ENCODE assay signal across 9 cellular contexts in the genomic region with DNA sequence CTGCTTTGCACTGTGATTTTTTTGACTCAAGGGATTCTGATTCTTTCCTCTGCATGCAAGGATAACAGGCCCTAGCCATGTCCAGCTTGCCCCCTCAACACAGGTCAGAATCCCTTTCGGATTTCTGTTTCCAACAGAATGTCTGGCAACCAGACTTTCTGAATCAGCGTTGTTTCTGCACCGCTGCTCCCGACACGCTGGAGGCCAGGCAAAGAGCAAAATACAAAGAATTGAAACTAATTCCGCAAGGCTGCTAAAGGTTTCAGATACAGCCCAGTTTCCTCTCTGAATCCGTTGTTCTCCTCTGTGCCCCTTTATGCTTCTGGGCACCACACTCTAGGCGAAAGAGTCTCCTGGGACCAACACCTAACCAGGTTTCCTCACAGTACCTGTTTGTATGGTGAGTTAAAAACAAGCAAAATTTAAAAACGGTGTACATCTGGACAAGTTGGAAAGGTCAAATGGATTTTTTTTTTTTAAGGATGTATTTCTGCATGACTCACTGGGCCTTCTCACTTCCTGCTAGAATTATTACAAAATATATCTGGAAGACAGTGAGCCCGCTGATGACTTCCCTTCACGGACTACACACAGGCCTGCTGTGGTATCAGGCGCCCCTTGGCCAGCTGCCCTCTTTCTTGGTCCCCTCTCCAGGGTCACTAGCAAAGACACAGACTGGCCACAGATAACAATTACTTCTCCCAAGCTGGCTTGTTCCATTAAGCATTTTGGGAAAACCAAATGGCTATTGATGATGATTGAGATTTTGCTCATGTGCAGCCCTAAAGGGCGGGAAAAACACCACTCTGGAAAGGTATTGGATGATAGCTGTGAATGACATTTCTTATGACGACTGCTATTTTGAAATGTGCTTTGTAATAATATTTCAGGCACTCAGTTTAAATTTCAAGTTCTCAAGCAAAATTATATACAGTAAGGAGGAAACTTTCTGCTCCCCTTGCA.
DNase-seq lines count a peak whose midpoint lies in the region; ATAC-seq, FAIRE-seq and TF ChIP-seq lines count a peak whose summit lies in the region.
"Had no signal": no experiment of that assay in that cellular context is flagged by ENCODE, and none has a peak within 500 bp of the region (broad histone marks: within the 10 kb centered on the region; RNA-seq: fewer than 3 reads in every experiment).

No MANE protein-coding gene starts in this region.

- H3K27ac ChIP-seq in lower lobe of right lung, result peak overlapping the region; percentile 70
- H3K27ac ChIP-seq: prostate gland had no signal

- H3K4me3 ChIP-seq in lower lobe of right lung, result no peak overlapping the region
- H3K4me3 ChIP-seq: prostate gland had no signal

- intact Hi-C loops in lower lobe of right lung (cut with DNase I), result no loop called here

- H3K4me3 Mint-ChIP-seq in chondrocyte (ENCODE audit: unreplicated experiment), result peak overlapping the region; percentile 55
- H3K4me3 Mint-ChIP-seq: activated naive CD4-positive, alpha-beta T cell treated with anti-CD3 and anti-CD28 coated beads, Interleukin-2, amount 50 U/mL, for 24 hours had no signal

- H3K9me3 ChIP-seq in lower lobe of right lung, result no peaks in the 10 kb centered on the region
- H3K9me3 ChIP-seq: prostate gland had no signal

- H3K27me3 ChIP-seq in lower lobe of right lung (ENCODE audit: low read depth), result no peaks in the 10 kb centered on the region

- H3K27me3 Mint-ChIP-seq in chondrocyte (ENCODE audit: low read depth), result no peaks in the 10 kb centered on the region

- peaks cover 69% of the 10 kb centered on the region for H3K4me1 Mint-ChIP-seq in chondrocyte (ENCODE audit: low read depth)
- H3K4me1 Mint-ChIP-seq: activated naive CD4-positive, alpha-beta T cell treated with anti-CD3 and anti-CD28 coated beads, Interleukin-2, amount 50 U/mL, for 24 hours had no signal

- H3K36me3 ChIP-seq in lower lobe of right lung, result no peaks in the 10 kb centered on the region
- H3K36me3 ChIP-seq: prostate gland had no signal

- peak; percentile 58 for FAIRE-seq in urothelium cell line (lab: Jason Lieb, UNC)

- H3K27ac Mint-ChIP-seq in chondrocyte (ENCODE audit: unreplicated experiment), result peak overlapping the region; percentile 99
- H3K27ac Mint-ChIP-seq: activated naive CD4-positive, alpha-beta T cell treated with anti-CD3 and anti-CD28 coated beads, Interleukin-2, amount 50 U/mL, for 24 hours had no signal

- H3K4me1 ChIP-seq in lower lobe of right lung, result peaks cover 49% of the 10 kb centered on the region
- H3K4me1 ChIP-seq: prostate gland had no signal

- no peaks in the 10 kb centered on the region for H3K9me3 Mint-ChIP-seq in chondrocyte (ENCODE audit: low read depth)
- H3K9me3 Mint-ChIP-seq: activated naive CD4-positive, alpha-beta T cell treated with anti-CD3 and anti-CD28 coated beads, Interleukin-2, amount 50 U/mL, for 24 hours had no signal

- TF ChIP-seq CTCF in chondrocyte (IDR thresholded peaks at IDR 0.05) (peak; percentile 45), lower lobe of right lung (IDR thresholded peaks at IDR 0.05) (no peak)

- peak; percentile 46 to 63 for ATAC-seq in lower lobe of right lung
- no peak for ATAC-seq in GM21576 (IDR thresholded peaks at IDR 0.05; ENCODE audit: unreplicated experiment)

- H3K36me3 Mint-ChIP-seq in chondrocyte (ENCODE audit: low read depth), result no peaks in the 10 kb centered on the region
- H3K36me3 Mint-ChIP-seq: activated naive CD4-positive, alpha-beta T cell treated with anti-CD3 and anti-CD28 coated beads, Interleukin-2, amount 50 U/mL, for 24 hours had no signal

- peak; percentile 50 for DNase-seq in NCI-H226
- no peak for DNase-seq in chondrocyte (ENCODE audit: low spot score)
- peak; percentile 63 for DNase-seq in lower lobe of right lung
- DNase-seq in urothelium cell line (ENCODE audit: low spot score), result no peak
- no peak for DNase-seq in NCI-H187 treated with DMSO at 0.1 percent for 48 hours (lab: John Stamatoyannopoulos, UW)
- DNase-seq in putamen (ENCODE audit: low spot score), result no peak

Comparison
In these comparisons a context has a peak if more than half of its experiments do, and no peak if none do; other contexts are left out.
1. DNase-seq: peak in NCI-H226 (single experiment) and lower lobe of right lung (single experiment); none in chondrocyte (single experiment), urothelium cell line (single experiment), NCI-H187 treated with DMSO at 0.1 percent for 48 hours (single experiment) and putamen (single experiment).